Comparison of ENCODE assay signal across 11 cellular contexts in genomic region chr21:36747114-36747814, GRCh38. TPM values are rescaled to one million over a fixed set of nuclear protein-coding genes. Genes with fewer than 3 reads are reported as not detected.
A peak's percentile ranks its signal among the peaks of the same experiment; 100 is the strongest.
DNase-seq lines count a peak whose midpoint lies in the region; ATAC-seq and TF ChIP-seq lines count a peak whose summit lies in the region.
"Had no signal": no experiment of that assay in that cellular context is flagged by ENCODE, and none has a peak within 500 bp of the region (broad histone marks: within the 10 kb centered on the region; RNA-seq: fewer than 3 reads in every experiment).

No MANE protein-coding gene starts in this region.

- ATAC-seq in left lung (peak; percentile 25), thoracic aorta (ENCODE audit: insufficient number of reproducible peaks, low FRiP score, low read depth) (no peak), GM19452 (IDR thresholded peaks at IDR 0.05; ENCODE audit: unreplicated experiment) (no peak)

- 66% methylated on average over 11 of the region's 61 CpGs for WGBS in mammary epithelial cell (ENCODE audit: low coverage, missing lambda C conversion rate)

- peak overlapping the region; percentile 77 for H3K4me2 ChIP-seq in mammary epithelial cell (ENCODE audit: insufficient read depth, low read depth, low read length)

- intact Hi-C loops in mammary epithelial cell (cut with micrococcal nuclease) (loop anchor here (5.0 kb wide), 1 partner anchor 170 kb away; no protein-coding TSS in a partner anchor), left lung (cut with DNase I) (loop anchor here in 1 of 2 donors (10.0 kb wide), 1 partner anchor 178 kb away; no protein-coding TSS in a partner anchor)

- dilution Hi-C loops in mammary epithelial cell (cut with HindIII; ENCODE audit: low sequenced_read_pairs), result no loop called here

- CTCF ChIA-PET in mammary epithelial cell (lab: Charles Lee; ENCODE audit: low non-redundant PET), result no interaction called here

- H3K4me3 ChIP-seq in mammary epithelial cell (replicated peaks in 1 of 3; ENCODE audit: insufficient read depth in 1 of 3, low read depth in 2 of 3, low read length in 3 of 3) (peak overlapping the region in 2 of 3 experiments; percentile 23 to 36), left lung (peak overlapping the region in 1 of 2 donors; percentile 22), thoracic aorta (peak overlapping the region; percentile 44)

- H4K20me1 ChIP-seq in mammary epithelial cell (ENCODE audit: insufficient read depth, low read length), result no peaks in the 10 kb centered on the region

- no peaks in the 10 kb centered on the region for H3K79me2 ChIP-seq in mammary epithelial cell (ENCODE audit: insufficient read depth, low read length)

- no peak overlapping the region for H3K9ac ChIP-seq in mammary epithelial cell (ENCODE audit: insufficient read depth, low read length)

- TF ChIP-seq CTCF in mammary epithelial cell (conservative IDR thresholded peaks at IDR 0.05 in 1 of 2, IDR thresholded peaks at IDR 0.05 in 1 of 2; ENCODE audit: extremely low read depth in 1 of 2, insufficient read depth in 1 of 2, low read depth in 1 of 2, low read length in 2 of 2), result no peak
- no peak for TF ChIP-seq CTCF in left lung (IDR thresholded peaks at IDR 0.05)
- TF ChIP-seq CTCF in thoracic aorta (IDR thresholded peaks at IDR 0.05), result no peak

- H3K4me1 ChIP-seq in mammary epithelial cell (ENCODE audit: insufficient read depth, low read length), result peaks cover 3% of the 10 kb centered on the region
- peaks cover 0 to 15% of the 10 kb centered on the region in 2 donors for H3K4me1 ChIP-seq in left lung
- peaks cover 0 to 13% of the 10 kb centered on the region in 2 donors for H3K4me1 ChIP-seq in thoracic aorta (ENCODE audit: control insufficient read depth in 1 of 2, low read depth in 2 of 2)

- H3K36me3 ChIP-seq in mammary epithelial cell (ENCODE audit: insufficient read depth, low read length) (no peaks in the 10 kb centered on the region), left lung (no peaks in the 10 kb centered on the region), thoracic aorta (no peaks in the 10 kb centered on the region)

- H3K27me3 ChIP-seq in mammary epithelial cell (ENCODE audit: insufficient read depth, low read length) (no peaks in the 10 kb centered on the region), left lung (peaks cover 30 to 63% of the 10 kb centered on the region in 2 donors), thoracic aorta (replicated peaks; ENCODE audit: insufficient read depth) (peaks cover 3% of the 10 kb centered on the region)

- DNase-seq in activated T-cell treated with anti-CD3 and anti-CD28 coated beads for 48 hours (ENCODE audit: low read depth) (peak; percentile 6), activated T-cell treated with anti-CD3 and anti-CD28 coated beads for 4 hours (no peak), mammary epithelial cell (no peak), left lung (no peak), thoracic aorta (ENCODE audit: low spot score) (no peak), NCI-H69 (lab: John Stamatoyannopoulos, UW) (no peak), GM03348 (ENCODE audit: low spot score) (no peak)
- DNase-seq: kidney had no signal

- in situ Hi-C loops in mammary epithelial cell (cut with MboI; ENCODE audit: low sequenced_read_pairs in 2 of 2), result no loop called here

- BruUV-seq in mammary epithelial cell (replicated peaks; lab: Mats Ljungman, UMichigan), result no TSS peak

- no peak overlapping the region for H3K27ac ChIP-seq in mammary epithelial cell (ENCODE audit: insufficient read depth, low read depth, low read length)
- H3K27ac ChIP-seq in left lung, result no peak overlapping the region
- no peak overlapping the region for H3K27ac ChIP-seq in thoracic aorta
- H3K27ac ChIP-seq: HL-60 had no signal

- peak overlapping the region; percentile 37 for H2AFZ ChIP-seq in mammary epithelial cell (ENCODE audit: low read depth, low read length)

- H3K9me3 ChIP-seq in mammary epithelial cell (replicated peaks; ENCODE audit: insufficient read depth, low read length) (no peaks in the 10 kb centered on the region), left lung (no peaks in the 10 kb centered on the region), thoracic aorta (no peaks in the 10 kb centered on the region)

RNA-seq across cellular contexts. Expression of gene SIM2, which starts 48.3 kb away (rescaled TPM):
- total RNA-seq in mammary epithelial cell, result under 1 TPM in 1 of 2 donors, not detected in 1; under 0.01 TPM
- polyA plus RNA-seq in mammary epithelial cell, result not detected
- not detected for polyA minus RNA-seq in mammary epithelial cell
- not detected for total RNA-seq in left lung
- total RNA-seq in thoracic aorta, result not detected
- total RNA-seq: subcutaneous adipose tissue had no signal
